ENCODE assay signal across 10 cellular contexts in the genomic region with DNA sequence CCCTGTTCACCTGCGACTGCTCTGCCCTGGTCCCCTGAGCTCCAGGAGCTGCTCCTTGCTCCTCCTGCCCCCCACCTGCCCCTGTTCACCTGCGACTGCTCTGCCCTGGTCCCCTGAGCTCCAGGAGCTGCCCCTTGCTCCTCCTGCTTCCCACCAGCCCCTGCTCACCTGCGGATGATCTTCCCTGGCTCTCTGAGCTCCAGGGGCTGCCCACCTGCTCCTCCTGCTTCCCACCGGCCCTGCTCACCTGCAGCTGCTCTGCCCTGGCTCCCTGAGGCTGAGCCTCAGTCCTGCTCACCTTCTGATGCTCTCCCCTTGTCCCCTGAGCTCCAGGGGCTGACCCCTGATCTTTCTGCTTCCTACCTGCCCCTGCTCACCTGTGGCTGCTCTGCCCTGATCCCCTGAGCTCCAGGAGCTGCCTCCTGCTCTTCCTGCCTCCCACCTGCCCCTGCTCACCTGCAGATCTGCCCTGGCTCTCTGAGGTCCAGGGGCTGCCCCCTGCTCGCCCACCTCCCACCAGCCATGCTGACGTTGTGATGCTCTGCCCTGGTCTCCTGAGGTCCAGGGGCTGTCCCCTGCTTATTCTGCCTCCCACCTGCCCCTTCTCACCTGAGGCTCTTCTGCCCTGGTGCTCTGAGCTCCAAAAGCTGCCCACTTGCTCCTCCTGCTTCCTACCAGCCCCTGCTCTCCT.
"Had no signal": no experiment of that assay in that cellular context is flagged by ENCODE, and none has a peak within 500 bp of the region (broad histone marks: within the 10 kb centered on the region; RNA-seq: fewer than 3 reads in every experiment).

No MANE protein-coding gene starts in this region.

- H2AFZ ChIP-seq: parathyroid adenoma had no signal

- H3K27ac ChIP-seq: esophagus muscularis mucosa, parathyroid adenoma, upper lobe of left lung had no signal

- H3K79me2 ChIP-seq: parathyroid adenoma had no signal

- H3K9me3 ChIP-seq: esophagus muscularis mucosa, upper lobe of left lung had no signal

- DNase-seq: glutamatergic neuron, mesenchymal stem cell, retina had no signal

- FAIRE-seq: colon had no signal

- H3K36me3 ChIP-seq: esophagus muscularis mucosa, upper lobe of left lung had no signal

- H3K27me3 ChIP-seq: esophagus muscularis mucosa, upper lobe of left lung had no signal

- ATAC-seq: activated CD4-positive, CD25-positive, alpha-beta regulatory T cell treated with anti-CD3 and anti-CD28 coated beads, Interleukin-2, amount 50 U/mL, for 24 hours; left lobe of liver had no signal

- H3K4me1 ChIP-seq: parathyroid adenoma, upper lobe of left lung had no signal

- H3K4me3 ChIP-seq: esophagus muscularis mucosa, skin epidermis, upper lobe of left lung had no signal

- H3K9ac ChIP-seq: parathyroid adenoma had no signal
